In genomic region chr16:79049040-79049439, GRCh38 we compare ENCODE assay signal across 24 cellular contexts.
"Had no signal": no experiment of that assay in that cellular context is flagged by ENCODE, and none has a peak within 500 bp of the region (broad histone marks: within the 10 kb centered on the region; RNA-seq: fewer than 3 reads in every experiment).

No MANE protein-coding gene starts in this region.

- H3K4me2 ChIP-seq: PC-9 had no signal

- H2AFZ ChIP-seq: PC-9 had no signal

- H3K4me3 ChIP-seq: ascending aorta, body of pancreas, MG63, PC-9 had no signal

- H3K36me3 ChIP-seq: ascending aorta, MG63 had no signal

- H3K9me3 ChIP-seq: ascending aorta, body of pancreas, MG63 had no signal

- ATAC-seq: activated CD8-positive, alpha-beta T cell treated with anti-CD3 and anti-CD28 coated beads, Interleukin-2, amount 10 ng/mL, durations not matched to agents 7 days and 5 days; activated naive CD4-positive, alpha-beta T cell treated with anti-CD3 and anti-CD28 coated beads, Interleukin-2, amount 50 U/mL, for 72 hours; activated naive CD8-positive, alpha-beta T cell treated with anti-CD3 and anti-CD28 coated beads, Interleukin-2, amount 50 U/mL, for 24 hours; body of pancreas; T-helper 17 cell; WTC11 had no signal

- H3K27me3 ChIP-seq: ascending aorta, body of pancreas, MG63 had no signal

- DNase-seq: activated CD4-positive, alpha-beta T cell treated with anti-CD3 and anti-CD28 coated beads for 48 hours; activated CD4-positive, alpha-beta T cell treated with anti-CD3 and anti-CD28 coated beads, Interleukin-2, amount 50 U/mL, for 4 hours; activated CD4-positive, CD25-positive, alpha-beta regulatory T cell treated with anti-CD3 and anti-CD28 coated beads, Interleukin-2, amount 50 U/mL, for 72 hours; activated CD8-positive, alpha-beta memory T cell treated with anti-CD3 and anti-CD28 coated beads, Interleukin-2, amount 50 U/mL, for 48 hours; activated CD8-positive, alpha-beta T cell treated with anti-CD3 and anti-CD28 coated beads, Interleukin-2, amount 10 ng/mL, durations not matched to agents 7 days and 5 days; activated effector memory CD4-positive, alpha-beta T cell treated with anti-CD3 and anti-CD28 coated beads, Interleukin-2, amount 50 U/mL, for 16 hours; activated naive CD4-positive, alpha-beta T cell treated with Interleukin-2 at 50 U/mL for 16 hours; activated naive CD8-positive, alpha-beta T cell treated with anti-CD3 and anti-CD28 coated beads, Interleukin-2, amount 50 U/mL, for 24 hours; activated T-cell treated with anti-CD3 and anti-CD28 coated beads, Interleukin-2, amount 50 U/mL, for 1 hour; amniotic stem cell; body of pancreas; central memory CD4-positive, alpha-beta T cell; MG63; NCI-H1105; NCI-H187; NCI-H446; PC-9; SIG-M5; T-helper 17 cell; T-helper 9 cell had no signal

- H3K4me1 ChIP-seq: ascending aorta, body of pancreas had no signal

- FAIRE-seq: bronchial epithelial cell had no signal

- H3K27ac ChIP-seq: ascending aorta, body of pancreas, PC-9 had no signal
